8 cellular contexts compared by ENCODE assay signal in genomic region chr17:55513885-55514590, GRCh38. TPM values are rescaled to one million over a fixed set of nuclear protein-coding genes. Genes with fewer than 3 reads are reported as not detected.
DNase-seq lines count a peak whose midpoint lies in the region; ATAC-seq and TF ChIP-seq lines count a peak whose summit lies in the region.

No MANE protein-coding gene starts in this region.

- H3K79me2 ChIP-seq in OCI-LY3 (ENCODE audit: low read length), result no peaks in the 10 kb centered on the region

- TF ChIP-seq CTCF in OCI-LY3 (IDR thresholded peaks at IDR 0.05; ENCODE audit: low read depth, low read length) (peak; percentile 89), nephron (IDR thresholded peaks at IDR 0.05; ENCODE audit: unreplicated experiment in 3 of 3) (peak; percentile 86 to 93 (median 93))

- H3K27me3 Mint-ChIP-seq in CD4-positive, alpha-beta memory T cell, result peaks cover 2 to 4% of the 10 kb centered on the region in 2 donors
- H3K27me3 Mint-ChIP-seq in nephron (ENCODE audit: low read depth), result no peaks in the 10 kb centered on the region

- H3K4me3 Mint-ChIP-seq in CD4-positive, alpha-beta memory T cell, result no peak overlapping the region
- H3K4me3 Mint-ChIP-seq in nephron, result no peak overlapping the region

- peak overlapping the region; percentile 31 for H2AFZ ChIP-seq in OCI-LY3 (ENCODE audit: low read depth, low read length)

- H3K9me3 Mint-ChIP-seq in CD4-positive, alpha-beta memory T cell, result no peaks in the 10 kb centered on the region
- peaks cover 4% of the 10 kb centered on the region for H3K9me3 Mint-ChIP-seq in nephron

- H3K36me3 ChIP-seq in CD4-positive, alpha-beta memory T cell (ENCODE audit: insufficient read depth, low read length), result no peaks in the 10 kb centered on the region
- no peaks in the 10 kb centered on the region for H3K36me3 ChIP-seq in OCI-LY3 (replicated peaks; ENCODE audit: low read depth, low read length)

- no peaks in the 10 kb centered on the region for H4K20me1 ChIP-seq in OCI-LY3 (ENCODE audit: insufficient read depth, low read length)

- peaks cover 0 to 3% (median 0%) of the 10 kb centered on the region in 4 donors for H3K4me1 Mint-ChIP-seq in CD4-positive, alpha-beta memory T cell
- peaks cover 8% of the 10 kb centered on the region for H3K4me1 Mint-ChIP-seq in nephron

- no peaks in the 10 kb centered on the region for H3K4me1 ChIP-seq in CD4-positive, alpha-beta memory T cell (ENCODE audit: insufficient read depth, low read length)
- H3K4me1 ChIP-seq in OCI-LY3 (ENCODE audit: low read length), result peaks cover 25% of the 10 kb centered on the region

- no peak overlapping the region for H3K4me3 ChIP-seq in CD4-positive, alpha-beta memory T cell (ENCODE audit: low read length in 2 of 2)
- H3K4me3 ChIP-seq in OCI-LY3 (ENCODE audit: low read length), result peak overlapping the region; percentile 43

- H3K4me2 ChIP-seq in OCI-LY3 (ENCODE audit: low read length), result peak overlapping the region; percentile 59

- intact Hi-C loops in CD4-positive, alpha-beta memory T cell (cut with micrococcal nuclease), result loop anchor here (1.0 to 2.0 kb wide), 4 partner anchors 93 to 521 kb away; partner anchors contain the start of gene MMD

- peaks cover 6% of the 10 kb centered on the region for H3K27me3 ChIP-seq in CD4-positive, alpha-beta memory T cell (ENCODE audit: insufficient read depth, low read length)
- H3K27me3 ChIP-seq in OCI-LY3 (ENCODE audit: low read depth, low read length), result peaks cover 6% of the 10 kb centered on the region

- ATAC-seq in GM19468 (IDR thresholded peaks at IDR 0.05; ENCODE audit: extremely low read depth, unreplicated experiment) (peak; percentile 54), esophagus mucosa (peak; percentile 60)

- CTCF ChIA-PET in CD4-positive, alpha-beta memory T cell (lab: Charles Lee; ENCODE audit: partially characterized antibody), result interaction anchor here (0.6 to 2.9 kb wide), 22 partner anchors 11 to 521 kb away, joined by 3 to 37 read pairs (median 3); no protein-coding TSS in a partner anchor

- peak; percentile 54 to 66 (median 58) for DNase-seq in CD4-positive, alpha-beta memory T cell
- DNase-seq in HUDEP-2 (lab: John Stamatoyannopoulos, UW; ENCODE audit: unreplicated experiment in 76 of 76), result peak in 70 of 76 experiments; percentile 3 to 85 (median 53)
- peak; percentile 87 for DNase-seq in activated CD8-positive, alpha-beta memory T cell treated with anti-CD3 and anti-CD28 coated beads, Interleukin-2, amount 50 U/mL, for 48 hours
- DNase-seq in stimulated activated naive CD4-positive, alpha-beta T cell treated with Interleukin-2 at 50 U/mL for 16 hours (lab: John Stamatoyannopoulos, UW), result peak; percentile 52

- no peak overlapping the region for H3K27ac Mint-ChIP-seq in CD4-positive, alpha-beta memory T cell
- H3K27ac Mint-ChIP-seq in nephron, result no peak overlapping the region

- H3K36me3 Mint-ChIP-seq in CD4-positive, alpha-beta memory T cell, result no peaks in the 10 kb centered on the region
- H3K36me3 Mint-ChIP-seq in nephron (ENCODE audit: low read depth), result no peaks in the 10 kb centered on the region

- H3K9ac ChIP-seq in OCI-LY3 (ENCODE audit: low read length), result peak overlapping the region; percentile 26

- no peak overlapping the region for H3K27ac ChIP-seq in CD4-positive, alpha-beta memory T cell (ENCODE audit: low read depth, low read length)
- H3K27ac ChIP-seq in OCI-LY3 (ENCODE audit: low read length), result no peak overlapping the region

- POLR2A ChIA-PET in CD4-positive, alpha-beta memory T cell (lab: Charles Lee; ENCODE audit: partially characterized antibody), result no interaction called here

- H3K9me3 ChIP-seq in CD4-positive, alpha-beta memory T cell (ENCODE audit: control insufficient read depth in 1 of 2, low read length in 2 of 2), result no peaks in the 10 kb centered on the region
- no peaks in the 10 kb centered on the region for H3K9me3 ChIP-seq in OCI-LY3 (ENCODE audit: insufficient read depth, low read length)

RNA-seq across cellular contexts. Expression of gene SMIM36, which starts 2.8 kb away (rescaled TPM):
- not detected for total RNA-seq in CD4-positive, alpha-beta memory T cell
- not detected for polyA plus RNA-seq in CD4-positive, alpha-beta memory T cell
- total RNA-seq in esophagus mucosa, result not detected
